In the genomic region with DNA sequence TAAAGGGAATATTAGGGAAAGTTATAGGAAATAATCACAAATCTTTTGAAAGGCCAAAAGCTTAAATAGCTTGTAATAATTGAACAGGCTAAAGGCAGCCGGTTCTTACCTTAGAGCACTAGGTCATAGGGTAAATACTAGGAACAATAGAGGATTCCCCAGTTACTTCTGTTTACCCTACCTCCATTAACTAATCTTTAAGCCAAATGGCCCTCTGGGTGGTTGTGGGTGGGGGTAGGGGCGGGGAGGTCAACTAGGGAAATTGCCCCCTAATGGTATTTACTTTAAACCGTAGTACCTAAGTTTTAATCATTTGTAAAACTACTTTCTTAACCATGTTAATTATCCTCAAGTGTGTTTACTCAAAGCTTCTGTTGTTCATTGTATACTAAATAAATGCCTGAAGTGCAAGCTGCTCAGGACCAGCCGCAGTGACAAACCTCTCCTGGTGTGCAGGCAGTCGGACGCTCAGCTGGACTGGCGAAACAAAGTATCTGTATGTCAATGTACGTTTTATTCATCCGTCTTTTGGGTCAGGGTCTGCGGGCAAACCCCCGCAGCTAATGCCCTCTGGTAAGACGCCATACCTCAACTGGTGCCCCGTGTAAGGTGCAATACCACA, we compare ENCODE assay signal across 33 cellular contexts. TPM values are rescaled to one million over a fixed set of nuclear protein-coding genes. Genes with fewer than 3 reads are reported as not detected.
DNase-seq lines count a peak whose midpoint lies in the region; ATAC-seq, FAIRE-seq and TF ChIP-seq lines count a peak whose summit lies in the region.
"Had no signal": no experiment of that assay in that cellular context is flagged by ENCODE, and none has a peak within 500 bp of the region (broad histone marks: within the 10 kb centered on the region; RNA-seq: fewer than 3 reads in every experiment).

No MANE protein-coding gene starts in this region.

- no peaks in the 10 kb centered on the region for H3K36me3 ChIP-seq in effector memory CD4-positive, alpha-beta T cell (ENCODE audit: control insufficient read depth, insufficient read depth, low read length)
- H3K36me3 ChIP-seq: BLaER1 treated with 17β-estradiol and CSF1 and Interleukin-3, amounts not matched to agents 10 nM and 100 nM; brain microvascular endothelial cell; upper lobe of left lung had no signal

- DNase-seq in NCI-H510A treated with DMSO at 0.1 percent for 48 hours (lab: John Stamatoyannopoulos, UW): peak; percentile 4
- DNase-seq in NCI-H510A (lab: John Stamatoyannopoulos, UW): no peak
- DNase-seq in NCI-H69 (lab: John Stamatoyannopoulos, UW): peak; percentile 89
- DNase-seq in glutamatergic neuron: no peak
- DNase-seq in type B pancreatic cell (ENCODE audit: extremely low spot score, unreplicated experiment): no peak
- no peak for DNase-seq in H54 (ENCODE audit: insufficient read length, low spot score)
- DNase-seq in effector memory CD4-positive, alpha-beta T cell: no peak
- DNase-seq: activated CD4-positive, alpha-beta T cell treated with anti-CD3 and anti-CD28 coated beads for 4 hours; activated naive CD4-positive, alpha-beta T cell treated with anti-CD3 and anti-CD28 coated beads, Interleukin-2, amount 10 ng/mL, durations not matched to agents 7 days and 5 days; amygdala; brain microvascular endothelial cell; DMS79; GF-D8; immature natural killer cell; left colon; mucosa of descending colon; NCI-H187; NCI-H2171; SIG-M5; small intestine; stimulated activated naive B cell treated with anti-CD40 and anti-IgM and Interleukin-4, amounts not matched to agents 10 μg/mL and 1 μg/mL and 100 μg/mL, for 72 hours; substantia nigra; upper lobe of left lung had no signal

- ATAC-seq in GM21526 (IDR thresholded peaks at IDR 0.05; ENCODE audit: low FRiP score, unreplicated experiment): no peak
- ATAC-seq: activated T-helper 17 cell treated with anti-CD3 and anti-CD28 coated beads, Interleukin-2, amount 50 U/mL, for 72 hours; mucosa of descending colon; natural killer cell treated with Interleukin-12 subunit alpha and Interleukin-12 subunit beta and Interleukin-15 and Interleukin-18, amount 100 ng/mL, for 72 hours had no signal

- H3K4me1 Mint-ChIP-seq in glutamatergic neuron (ENCODE audit: low read depth, unreplicated experiment) (peaks cover 6% of the 10 kb centered on the region), type B pancreatic cell (ENCODE audit: unreplicated experiment) (no peaks in the 10 kb centered on the region)
- H3K4me1 Mint-ChIP-seq: activated naive CD4-positive, alpha-beta T cell treated with anti-CD3 and anti-CD28 coated beads, Interleukin-2, amount 10 ng/mL, durations not matched to agents 7 days and 5 days; activated T-helper 17 cell treated with anti-CD3 and anti-CD28 coated beads, Interleukin-2, amount 50 U/mL, for 72 hours; immature natural killer cell; stimulated activated naive B cell treated with anti-CD40 and anti-IgM and Interleukin-4, amounts not matched to agents 10 μg/mL and 1 μg/mL and 100 μg/mL, for 72 hours had no signal

- H3K27me3 Mint-ChIP-seq in glutamatergic neuron (ENCODE audit: unreplicated experiment): peaks cover 6% of the 10 kb centered on the region
- H3K27me3 Mint-ChIP-seq in type B pancreatic cell: no peaks in the 10 kb centered on the region
- H3K27me3 Mint-ChIP-seq: activated naive CD4-positive, alpha-beta T cell treated with anti-CD3 and anti-CD28 coated beads, Interleukin-2, amount 10 ng/mL, durations not matched to agents 7 days and 5 days; natural killer cell treated with Interleukin-12 subunit alpha and Interleukin-12 subunit beta and Interleukin-15 and Interleukin-18, amount 100 ng/mL, for 72 hours had no signal

- H3K27me3 ChIP-seq in effector memory CD4-positive, alpha-beta T cell (replicated peaks; ENCODE audit: control insufficient read depth, insufficient read depth, low read length, poor library complexity, severe bottlenecking): no peaks in the 10 kb centered on the region
- H3K27me3 ChIP-seq: BLaER1 treated with 17β-estradiol and CSF1 and Interleukin-3, amounts not matched to agents 10 nM and 100 nM; brain microvascular endothelial cell; upper lobe of left lung had no signal

- no peak overlapping the region for H3K27ac ChIP-seq in effector memory CD4-positive, alpha-beta T cell (ENCODE audit: insufficient read depth, low read length, poor library complexity, severe bottlenecking)
- H3K27ac ChIP-seq: 22Rv1; BLaER1 treated with 17β-estradiol and CSF1 and Interleukin-3, amounts not matched to agents 10 nM and 100 nM; brain microvascular endothelial cell; HL-60; parathyroid adenoma; upper lobe of left lung had no signal

- H3K4me3 Mint-ChIP-seq in glutamatergic neuron (ENCODE audit: unreplicated experiment) (peak overlapping the region; percentile 4), type B pancreatic cell (peak overlapping the region; percentile 55)
- H3K4me3 Mint-ChIP-seq: activated naive CD4-positive, alpha-beta T cell treated with anti-CD3 and anti-CD28 coated beads, Interleukin-2, amount 10 ng/mL, durations not matched to agents 7 days and 5 days; activated T-helper 17 cell treated with anti-CD3 and anti-CD28 coated beads, Interleukin-2, amount 50 U/mL, for 72 hours; immature natural killer cell; natural killer cell treated with Interleukin-12 subunit alpha and Interleukin-12 subunit beta and Interleukin-15 and Interleukin-18, amount 100 ng/mL, for 72 hours; stimulated activated naive B cell treated with anti-CD40 and anti-IgM and Interleukin-4, amounts not matched to agents 10 μg/mL and 1 μg/mL and 100 μg/mL, for 72 hours; T-helper 2 cell treated with Interferon-gamma antibody and Interleukin-4, amounts not matched to agents 5 μg/mL and 100 μg/mL, for 36 hours had no signal

- H3K9me3 ChIP-seq in effector memory CD4-positive, alpha-beta T cell (ENCODE audit: control insufficient read depth, low read length): no peaks in the 10 kb centered on the region
- H3K9me3 ChIP-seq: BLaER1 treated with 17β-estradiol and CSF1 and Interleukin-3, amounts not matched to agents 10 nM and 100 nM; mucosa of descending colon; upper lobe of left lung had no signal

- no peak for TF ChIP-seq POLR2A in H54 (IDR thresholded peaks at IDR 0.05; ENCODE audit: low read depth, low read length)

- H3K27ac Mint-ChIP-seq in glutamatergic neuron (ENCODE audit: unreplicated experiment) (no peak overlapping the region), type B pancreatic cell (no peak overlapping the region)
- H3K27ac Mint-ChIP-seq: activated naive CD4-positive, alpha-beta T cell treated with anti-CD3 and anti-CD28 coated beads, Interleukin-2, amount 10 ng/mL, durations not matched to agents 7 days and 5 days; activated T-helper 17 cell treated with anti-CD3 and anti-CD28 coated beads, Interleukin-2, amount 50 U/mL, for 72 hours; immature natural killer cell; natural killer cell treated with Interleukin-12 subunit alpha and Interleukin-12 subunit beta and Interleukin-15 and Interleukin-18, amount 100 ng/mL, for 72 hours; stimulated activated naive B cell treated with anti-CD40 and anti-IgM and Interleukin-4, amounts not matched to agents 10 μg/mL and 1 μg/mL and 100 μg/mL, for 72 hours; T-helper 2 cell treated with Interferon-gamma antibody and Interleukin-4, amounts not matched to agents 5 μg/mL and 100 μg/mL, for 36 hours had no signal

- FAIRE-seq in H54 (lab: Jason Lieb, UNC): no peak
- FAIRE-seq: small intestine had no signal

- TF ChIP-seq CTCF in glutamatergic neuron (IDR thresholded peaks at IDR 0.05; ENCODE audit: partially characterized antibody, unreplicated experiment) (no peak), type B pancreatic cell (conservative IDR thresholded peaks at IDR 0.05) (no peak)

- no peaks in the 10 kb centered on the region for H3K4me1 ChIP-seq in effector memory CD4-positive, alpha-beta T cell (ENCODE audit: control insufficient read depth, insufficient read depth, low read length, poor library complexity, severe bottlenecking)
- H3K4me1 ChIP-seq: BLaER1 treated with 17β-estradiol and CSF1 and Interleukin-3, amounts not matched to agents 10 nM and 100 nM; parathyroid adenoma; upper lobe of left lung had no signal

- H3K9me3 Mint-ChIP-seq in glutamatergic neuron (ENCODE audit: unreplicated experiment) (peaks cover 2% of the 10 kb centered on the region), type B pancreatic cell (no peaks in the 10 kb centered on the region)
- H3K9me3 Mint-ChIP-seq: activated naive CD4-positive, alpha-beta T cell treated with anti-CD3 and anti-CD28 coated beads, Interleukin-2, amount 10 ng/mL, durations not matched to agents 7 days and 5 days; activated T-helper 17 cell treated with anti-CD3 and anti-CD28 coated beads, Interleukin-2, amount 50 U/mL, for 72 hours; T-helper 2 cell treated with Interferon-gamma antibody and Interleukin-4, amounts not matched to agents 5 μg/mL and 100 μg/mL, for 36 hours had no signal

- H3K36me3 Mint-ChIP-seq in glutamatergic neuron (ENCODE audit: unreplicated experiment): no peaks in the 10 kb centered on the region
- no peaks in the 10 kb centered on the region for H3K36me3 Mint-ChIP-seq in type B pancreatic cell
- H3K36me3 Mint-ChIP-seq: activated naive CD4-positive, alpha-beta T cell treated with anti-CD3 and anti-CD28 coated beads, Interleukin-2, amount 10 ng/mL, durations not matched to agents 7 days and 5 days; immature natural killer cell; natural killer cell treated with Interleukin-12 subunit alpha and Interleukin-12 subunit beta and Interleukin-15 and Interleukin-18, amount 100 ng/mL, for 72 hours; stimulated activated naive B cell treated with anti-CD40 and anti-IgM and Interleukin-4, amounts not matched to agents 10 μg/mL and 1 μg/mL and 100 μg/mL, for 72 hours had no signal

- no peak overlapping the region for H3K4me3 ChIP-seq in effector memory CD4-positive, alpha-beta T cell (ENCODE audit: insufficient read depth, low read depth, low read length, poor library complexity, severe bottlenecking)
- H3K4me3 ChIP-seq: BLaER1 treated with 17β-estradiol and CSF1 and Interleukin-3, amounts not matched to agents 10 nM and 100 nM; mucosa of descending colon; upper lobe of left lung had no signal

RNA-seq across cellular contexts. Expression of gene MAGEL2, which starts 18.9 kb away (rescaled TPM):
- total RNA-seq in glutamatergic neuron (ENCODE audit: unreplicated experiment): 27.1 TPM
- total RNA-seq in type B pancreatic cell (ENCODE audit: low replicate concordance): 3.1 and 8.2 TPM in 2 replicates
- total RNA-seq: activated T-helper 17 cell treated with anti-CD3 and anti-CD28 coated beads, Interleukin-2, amount 50 U/mL, for 72 hours; dermis microvascular lymphatic vessel endothelial cell; lung microvascular endothelial cell; natural killer cell treated with Interleukin-12 subunit alpha and Interleukin-12 subunit beta and Interleukin-15 and Interleukin-18, amount 100 ng/mL, for 72 hours had no signal

RNA-seq across cellular contexts. Expression of gene NDN, which starts 58.4 kb away (rescaled TPM):
- total RNA-seq in glutamatergic neuron (ENCODE audit: unreplicated experiment): 115 TPM
- 38.4 and 72.7 TPM in 2 replicates for total RNA-seq in type B pancreatic cell (ENCODE audit: low replicate concordance)

Comparison
In these comparisons a context has a peak if more than half of its experiments do, and no peak if none do; other contexts are left out.
1. DNase-seq: peak in NCI-H510A treated with DMSO at 0.1 percent for 48 hours (single experiment) and NCI-H69 (single experiment); none in NCI-H510A (single experiment), glutamatergic neuron (single experiment), type B pancreatic cell (single experiment), H54 (single experiment) and effector memory CD4-positive, alpha-beta T cell (0 of 3).